Comparison of ENCODE assay signal across 24 cellular contexts in genomic region chr6:46324706-46325105, GRCh38.
DNase-seq lines count a peak whose midpoint lies in the region; ATAC-seq and TF ChIP-seq lines count a peak whose summit lies in the region.
"Had no signal": no experiment of that assay in that cellular context is flagged by ENCODE, and none has a peak within 500 bp of the region (broad histone marks: within the 10 kb centered on the region; RNA-seq: fewer than 3 reads in every experiment).

No MANE protein-coding gene starts in this region.

- peak overlapping the region; percentile 74 for H3K27ac Mint-ChIP-seq in T-helper 1 cell treated with Interleukin-12 subunit alpha and Interleukin-12 subunit beta and Interleukin-4 antibody, amounts not matched to agents 30 μg/mL and 1 μg/mL, for 36 hours
- H3K27ac Mint-ChIP-seq in brain (peak overlapping the region in 3 of 5 experiments; percentile 53 to 93 (median 62)), endothelial cell (ENCODE audit: unreplicated experiment) (no peak overlapping the region)
- peak overlapping the region; percentile 24 for H3K27ac Mint-ChIP-seq in stimulated activated effector memory CD8-positive, alpha-beta T cell treated with anti-CD3 and anti-CD28 coated beads, Interleukin-12 subunit alpha, Interleukin-12 subunit beta, amount 100 ng/mL, for 72 hours
- H3K27ac Mint-ChIP-seq: activated T-helper 17 cell treated with anti-CD3 and anti-CD28 coated beads, Interleukin-2, amount 50 U/mL, for 72 hours; B cell; T-helper 17 cell had no signal

- peak overlapping the region; percentile 56 for H3K4me3 Mint-ChIP-seq in T-helper 1 cell treated with Interleukin-12 subunit alpha and Interleukin-12 subunit beta and Interleukin-4 antibody, amounts not matched to agents 30 μg/mL and 1 μg/mL, for 36 hours
- peak overlapping the region; percentile 57 to 83 (median 68) for H3K4me3 Mint-ChIP-seq in brain
- peak overlapping the region; percentile 58 for H3K4me3 Mint-ChIP-seq in stimulated activated effector memory CD8-positive, alpha-beta T cell treated with anti-CD3 and anti-CD28 coated beads, Interleukin-12 subunit alpha, Interleukin-12 subunit beta, amount 100 ng/mL, for 72 hours
- H3K4me3 Mint-ChIP-seq in endothelial cell (ENCODE audit: unreplicated experiment) = no peak overlapping the region
- H3K4me3 Mint-ChIP-seq: activated T-helper 17 cell treated with anti-CD3 and anti-CD28 coated beads, Interleukin-2, amount 50 U/mL, for 72 hours; B cell; T-helper 17 cell had no signal

- DNase-seq in T-helper 1 cell (no peak), inferior parietal cortex (ENCODE audit: extremely low spot score) (peak; percentile 40), DMS53 treated with DMSO at 0.1 percent for 48 hours (lab: John Stamatoyannopoulos, UW; ENCODE audit: unreplicated experiment) (no peak), endothelial cell (ENCODE audit: low spot score) (no peak)
- no peak for DNase-seq in stimulated activated effector memory CD8-positive, alpha-beta T cell treated with anti-CD3 and anti-CD28 coated beads, Interleukin-12 subunit alpha, Interleukin-12 subunit beta, amount 100 ng/mL, for 72 hours (ENCODE audit: low spot score in 2 of 2)
- DNase-seq: DMS79; effector CD8-positive, alpha-beta T cell; esophagus squamous epithelium; GF-D8; KG1; kidney glomerular epithelial cell; NCI-H187 treated with DMSO at 0.1 percent for 48 hours; NCI-H2227 treated with DMSO at 0.1 percent for 48 hours; NCI-H774; RPMI8226; small intestine; stimulated activated CD4-positive, alpha-beta T cell treated with anti-CD3 and anti-CD28 coated beads, Interleukin-2, amount 100 ng/mL, for 24 hours; T-helper 17 cell had no signal

- H3K36me3 Mint-ChIP-seq in T-helper 1 cell treated with Interleukin-12 subunit alpha and Interleukin-12 subunit beta and Interleukin-4 antibody, amounts not matched to agents 30 μg/mL and 1 μg/mL, for 36 hours (ENCODE audit: low read depth) = no peaks in the 10 kb centered on the region
- H3K36me3 Mint-ChIP-seq in brain = no peaks in the 10 kb centered on the region
- peaks cover 5% of the 10 kb centered on the region for H3K36me3 Mint-ChIP-seq in stimulated activated effector memory CD8-positive, alpha-beta T cell treated with anti-CD3 and anti-CD28 coated beads, Interleukin-12 subunit alpha, Interleukin-12 subunit beta, amount 100 ng/mL, for 72 hours
- no peaks in the 10 kb centered on the region for H3K36me3 Mint-ChIP-seq in endothelial cell (ENCODE audit: low read depth, unreplicated experiment)
- H3K36me3 Mint-ChIP-seq: activated naive CD4-positive, alpha-beta T cell treated with anti-CD3 and anti-CD28 coated beads, Interleukin-2, amount 50 U/mL, for 72 hours had no signal

- H3K27me3 Mint-ChIP-seq in T-helper 1 cell treated with Interleukin-12 subunit alpha and Interleukin-12 subunit beta and Interleukin-4 antibody, amounts not matched to agents 30 μg/mL and 1 μg/mL, for 36 hours (ENCODE audit: low read depth) = peaks cover 5% of the 10 kb centered on the region
- H3K27me3 Mint-ChIP-seq in brain (peaks cover 4% of the 10 kb centered on the region), endothelial cell (ENCODE audit: unreplicated experiment) (no peaks in the 10 kb centered on the region)

- H3K9me3 Mint-ChIP-seq in T-helper 1 cell treated with Interleukin-12 subunit alpha and Interleukin-12 subunit beta and Interleukin-4 antibody, amounts not matched to agents 30 μg/mL and 1 μg/mL, for 36 hours = no peaks in the 10 kb centered on the region
- H3K9me3 Mint-ChIP-seq in brain (no peaks in the 10 kb centered on the region), endothelial cell (ENCODE audit: unreplicated experiment) (no peaks in the 10 kb centered on the region)
- no peaks in the 10 kb centered on the region for H3K9me3 Mint-ChIP-seq in stimulated activated effector memory CD8-positive, alpha-beta T cell treated with anti-CD3 and anti-CD28 coated beads, Interleukin-12 subunit alpha, Interleukin-12 subunit beta, amount 100 ng/mL, for 72 hours
- H3K9me3 Mint-ChIP-seq: activated naive CD4-positive, alpha-beta T cell treated with anti-CD3 and anti-CD28 coated beads, Interleukin-2, amount 50 U/mL, for 72 hours; activated T-helper 17 cell treated with anti-CD3 and anti-CD28 coated beads, Interleukin-2, amount 50 U/mL, for 72 hours had no signal

- no peak for ATAC-seq in stimulated activated effector memory CD8-positive, alpha-beta T cell treated with anti-CD3 and anti-CD28 coated beads, Interleukin-12 subunit alpha, Interleukin-12 subunit beta, amount 100 ng/mL, for 72 hours
- ATAC-seq in HG03565 (IDR thresholded peaks at IDR 0.05; ENCODE audit: unreplicated experiment) = no peak
- ATAC-seq: T-helper 17 cell had no signal

- no peak for TF ChIP-seq CTCF in brain (conservative IDR thresholded peaks at IDR 0.05)
- TF ChIP-seq CTCF in endothelial cell (IDR thresholded peaks at IDR 0.05; ENCODE audit: unreplicated experiment) = no peak

- peaks cover 29% of the 10 kb centered on the region for H3K4me1 Mint-ChIP-seq in T-helper 1 cell treated with Interleukin-12 subunit alpha and Interleukin-12 subunit beta and Interleukin-4 antibody, amounts not matched to agents 30 μg/mL and 1 μg/mL, for 36 hours (ENCODE audit: low read depth)
- H3K4me1 Mint-ChIP-seq in brain (peaks cover 76% of the 10 kb centered on the region), endothelial cell (ENCODE audit: unreplicated experiment) (peaks cover 8% of the 10 kb centered on the region)
- H3K4me1 Mint-ChIP-seq in stimulated activated effector memory CD8-positive, alpha-beta T cell treated with anti-CD3 and anti-CD28 coated beads, Interleukin-12 subunit alpha, Interleukin-12 subunit beta, amount 100 ng/mL, for 72 hours = peaks cover 38% of the 10 kb centered on the region
- H3K4me1 Mint-ChIP-seq: activated T-helper 17 cell treated with anti-CD3 and anti-CD28 coated beads, Interleukin-2, amount 50 U/mL, for 72 hours had no signal
